ENCODE assay signal across 8 cellular contexts in genomic region chr3:159260049-159260662, GRCh38.
DNase-seq lines count a peak whose midpoint lies in the region; ATAC-seq and TF ChIP-seq lines count a peak whose summit lies in the region.

No MANE protein-coding gene starts in this region.

- intact Hi-C loops in uterus (cut with DNase I; ENCODE audit: low total_unique reads): no loop called here

- H3K36me3 ChIP-seq in uterus: no peaks in the 10 kb centered on the region

- peak; percentile 61 to 78 (median 70) for TF ChIP-seq CTCF in uterus (IDR thresholded peaks at IDR 0.05)

- no peak overlapping the region for H3K4me3 ChIP-seq in uterus

- DNase-seq in COR-L47 (lab: John Stamatoyannopoulos, UW) (peak; percentile 73), LHCN-M2 (ENCODE audit: low read depth) (peak; percentile 73), SK-MEL-5 (ENCODE audit: low read depth, low spot score) (peak; percentile 81), dermis microvascular lymphatic vessel endothelial cell (ENCODE audit: low read depth in 2 of 2) (peak; percentile 43 to 73), medulla oblongata (ENCODE audit: extremely low spot score) (peak; percentile 88), uterus (peak; percentile 17 to 34)
- DNase-seq in activated T-cell treated with anti-CD3 and anti-CD28 coated beads, Interleukin-2, amount 50 U/mL, for 1 hour: no peak

- H3K9me3 ChIP-seq in uterus: no peaks in the 10 kb centered on the region

- TF ChIP-seq POLR2A in uterus (IDR thresholded peaks at IDR 0.05): no peak

- ATAC-seq in GM19328 (IDR thresholded peaks at IDR 0.05; ENCODE audit: unreplicated experiment): peak; percentile 49

- H3K27me3 ChIP-seq in uterus: no peaks in the 10 kb centered on the region

- in situ Hi-C loops in SK-MEL-5 (cut with HindIII; ENCODE audit: low pct_unique_long_range_greater_than_20kb, low sequenced_read_pairs): loop anchor here (25.0 kb wide), 1 partner anchor 348 kb away; no protein-coding TSS in a partner anchor

- no peak overlapping the region for H3K27ac ChIP-seq in uterus

- no peaks in the 10 kb centered on the region for H3K4me1 ChIP-seq in uterus
